ENCODE assay signal across 2 cellular contexts in the genomic region with DNA sequence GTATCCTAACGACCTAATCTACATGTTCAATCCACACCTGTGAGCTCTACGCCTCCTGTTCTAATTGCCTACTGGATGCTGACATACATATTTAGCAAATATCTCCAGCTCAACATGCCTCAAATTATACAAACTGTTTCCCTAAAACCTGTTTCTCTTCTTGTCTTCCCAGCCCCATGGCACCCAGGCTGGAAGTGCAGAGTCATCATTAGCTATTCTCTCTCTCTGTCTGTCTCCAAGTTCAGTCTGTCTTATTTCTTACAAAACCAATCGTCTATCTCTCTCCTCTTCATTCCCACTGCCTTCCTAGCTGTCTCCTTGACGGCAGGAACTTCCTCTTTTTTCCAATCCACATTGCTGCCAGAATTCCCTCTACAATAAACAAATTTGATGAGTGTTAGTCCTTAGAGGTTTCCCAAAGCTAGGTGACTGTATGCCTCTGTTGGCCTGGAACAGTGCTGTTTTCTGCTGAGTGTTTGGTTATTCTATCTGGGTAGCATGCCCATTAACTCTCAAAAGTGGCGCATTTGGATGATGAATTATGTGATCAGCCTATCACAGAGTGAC.
TF ChIP-seq lines count a peak whose summit lies in the region.

No MANE protein-coding gene starts in this region.

TF ChIP-seq in HepG2, 621 proteins besides CTCF, POLR2A, EP300 and RAD21:
- TF ChIP-seq MAFK (conservative IDR thresholded peaks at IDR 0.05 in 1 of 2, IDR thresholded peaks at IDR 0.05 in 1 of 2; ENCODE audit: low read length in 2 of 2) (peak; percentile 34 to 46; a peak in 3 of 4 replicates), ZNF441 (CRISPR knock-in tag; IDR thresholded peaks at IDR 0.05; ENCODE audit: borderline replicate concordance) (no peak)
- TF ChIP-seq, protein P1, sequence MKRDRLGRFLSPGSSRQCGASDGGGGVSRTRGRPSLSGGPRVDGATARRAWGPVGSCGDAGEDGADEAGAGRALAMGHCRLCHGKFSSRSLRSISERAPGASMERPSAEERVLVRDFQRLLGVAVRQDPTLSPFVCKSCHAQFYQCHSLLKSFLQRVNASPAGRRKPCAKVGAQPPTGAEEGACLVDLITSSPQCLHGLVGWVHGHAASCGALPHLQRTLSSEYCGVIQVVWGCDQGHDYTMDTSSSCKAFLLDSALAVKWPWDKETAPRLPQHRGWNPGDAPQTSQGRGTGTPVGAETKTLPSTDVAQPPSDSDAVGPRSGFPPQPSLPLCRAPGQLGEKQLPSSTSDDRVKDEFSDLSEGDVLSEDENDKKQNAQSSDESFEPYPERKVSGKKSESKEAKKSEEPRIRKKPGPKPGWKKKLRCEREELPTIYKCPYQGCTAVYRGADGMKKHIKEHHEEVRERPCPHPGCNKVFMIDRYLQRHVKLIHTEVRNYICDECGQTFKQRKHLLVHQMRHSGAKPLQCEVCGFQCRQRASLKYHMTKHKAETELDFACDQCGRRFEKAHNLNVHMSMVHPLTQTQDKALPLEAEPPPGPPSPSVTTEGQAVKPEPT (CRISPR knock-in tag; IDR thresholded peaks at IDR 0.05; ENCODE audit: low read depth) = no peak

TF ChIP-seq in WTC11, 78 proteins besides CTCF, POLR2A, EP300 and RAD21:
- TF ChIP-seq FOXP1 (CRISPR knock-in tag; IDR thresholded peaks at IDR 0.05; ENCODE audit: borderline replicate concordance) (no peak), E2F1 (CRISPR knock-in tag; IDR thresholded peaks at IDR 0.05) (no peak), ESRRA (CRISPR knock-in tag; IDR thresholded peaks at IDR 0.05; ENCODE audit: borderline replicate concordance) (no peak), AFF4 (CRISPR knock-in tag; IDR thresholded peaks at IDR 0.05; ENCODE audit: borderline replicate concordance) (no peak), ZNF281 (CRISPR knock-in tag; IDR thresholded peaks at IDR 0.05) (no peak), PRRX2 (CRISPR knock-in tag; IDR thresholded peaks at IDR 0.05) (no peak), HMGXB4 (CRISPR knock-in tag; IDR thresholded peaks at IDR 0.05) (no peak), IRF2 (CRISPR knock-in tag; IDR thresholded peaks at IDR 0.05; ENCODE audit: borderline replicate concordance, low read depth) (no peak), CBFB (CRISPR knock-in tag; IDR thresholded peaks at IDR 0.05; ENCODE audit: low read depth) (no peak), SMAD3 (CRISPR knock-in tag; IDR thresholded peaks at IDR 0.05; ENCODE audit: borderline replicate concordance) (no peak), NFE2L1 (CRISPR knock-in tag; IDR thresholded peaks at IDR 0.05) (no peak), OVOL2 (CRISPR knock-in tag; IDR thresholded peaks at IDR 0.05; ENCODE audit: borderline replicate concordance) (no peak), ZNF232 (CRISPR knock-in tag; IDR thresholded peaks at IDR 0.05) (no peak), STAT6 (CRISPR knock-in tag; conservative IDR thresholded peaks at IDR 0.05; ENCODE audit: low read depth) (no peak), GRHL2 (CRISPR knock-in tag; IDR thresholded peaks at IDR 0.05; ENCODE audit: insufficient replicate concordance, severe bottlenecking) (no peak), ZNF396 (CRISPR knock-in tag; IDR thresholded peaks at IDR 0.05; ENCODE audit: borderline replicate concordance) (no peak), ETV6 (CRISPR knock-in tag; IDR thresholded peaks at IDR 0.05) (no peak), FOXJ3 (CRISPR knock-in tag; IDR thresholded peaks at IDR 0.05; ENCODE audit: borderline replicate concordance) (no peak)
- TF ChIP-seq, protein P2, sequence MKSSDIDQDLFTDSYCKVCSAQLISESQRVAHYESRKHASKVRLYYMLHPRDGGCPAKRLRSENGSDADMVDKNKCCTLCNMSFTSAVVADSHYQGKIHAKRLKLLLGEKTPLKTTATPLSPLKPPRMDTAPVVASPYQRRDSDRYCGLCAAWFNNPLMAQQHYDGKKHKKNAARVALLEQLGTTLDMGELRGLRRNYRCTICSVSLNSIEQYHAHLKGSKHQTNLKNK (CRISPR knock-in tag; IDR thresholded peaks at IDR 0.05) = no peak
- TF ChIP-seq, protein P3, sequence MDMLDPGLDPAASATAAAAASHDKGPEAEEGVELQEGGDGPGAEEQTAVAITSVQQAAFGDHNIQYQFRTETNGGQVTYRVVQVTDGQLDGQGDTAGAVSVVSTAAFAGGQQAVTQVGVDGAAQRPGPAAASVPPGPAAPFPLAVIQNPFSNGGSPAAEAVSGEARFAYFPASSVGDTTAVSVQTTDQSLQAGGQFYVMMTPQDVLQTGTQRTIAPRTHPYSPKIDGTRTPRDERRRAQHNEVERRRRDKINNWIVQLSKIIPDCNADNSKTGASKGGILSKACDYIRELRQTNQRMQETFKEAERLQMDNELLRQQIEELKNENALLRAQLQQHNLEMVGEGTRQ (CRISPR knock-in tag; IDR thresholded peaks at IDR 0.05) = no peak
